In the genomic region with DNA sequence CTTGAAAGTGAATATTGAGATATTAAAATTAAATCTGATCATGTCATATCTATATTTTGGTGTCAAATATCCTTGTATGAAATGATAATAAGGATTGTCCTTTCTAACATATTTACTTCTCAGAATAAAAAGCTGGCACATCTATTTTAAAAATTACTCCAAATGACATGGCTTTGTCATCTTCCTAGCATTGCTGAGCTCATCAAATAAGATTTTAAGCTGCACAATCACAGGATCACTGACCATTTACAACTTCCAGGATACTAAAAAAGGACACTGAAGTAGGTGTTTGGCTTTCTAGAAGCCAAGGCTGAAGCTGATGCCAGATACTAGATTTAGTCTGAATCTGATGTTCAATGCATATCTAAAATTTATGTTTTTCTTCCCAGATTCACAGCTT, we compare ENCODE assay signal across 3 cellular contexts.
A peak's percentile ranks its signal among the peaks of the same experiment; 100 is the strongest.
TF ChIP-seq lines count a peak whose summit lies in the region.

No MANE protein-coding gene starts in this region.

TF ChIP-seq in HepG2, 621 proteins besides CTCF, POLR2A, EP300 and RAD21:
- TF ChIP-seq SMARCC2 (IDR thresholded peaks at IDR 0.05) (no peak), RBFOX2 (IDR thresholded peaks at IDR 0.05; ENCODE audit: low read depth, low read length) (peak; percentile 12; the same call in 1 of the 2 replicates), ZNF10 (CRISPR knock-in tag; IDR thresholded peaks at IDR 0.05; ENCODE audit: borderline replicate concordance, low read depth) (no peak), ZNF790 (CRISPR knock-in tag; IDR thresholded peaks at IDR 0.05; ENCODE audit: borderline replicate concordance) (no peak), HIVEP1 (CRISPR knock-in tag; IDR thresholded peaks at IDR 0.05) (no peak), MAFK (conservative IDR thresholded peaks at IDR 0.05 in 1 of 2, IDR thresholded peaks at IDR 0.05 in 1 of 2; ENCODE audit: low read length in 2 of 2) (peak; percentile 70 to 77), KAT7 (CRISPR knock-in tag; IDR thresholded peaks at IDR 0.05; ENCODE audit: borderline replicate concordance) (no peak), TBX2 (CRISPR knock-in tag; IDR thresholded peaks at IDR 0.05; ENCODE audit: borderline replicate concordance) (no peak), NFIB (CRISPR knock-in tag; IDR thresholded peaks at IDR 0.05; ENCODE audit: borderline replicate concordance) (no peak), ZNF564 (CRISPR knock-in tag; IDR thresholded peaks at IDR 0.05) (no peak), MAFF (IDR thresholded peaks at IDR 0.05; ENCODE audit: low read depth, low read length) (peak; percentile 53)
- TF ChIP-seq, protein P1, sequence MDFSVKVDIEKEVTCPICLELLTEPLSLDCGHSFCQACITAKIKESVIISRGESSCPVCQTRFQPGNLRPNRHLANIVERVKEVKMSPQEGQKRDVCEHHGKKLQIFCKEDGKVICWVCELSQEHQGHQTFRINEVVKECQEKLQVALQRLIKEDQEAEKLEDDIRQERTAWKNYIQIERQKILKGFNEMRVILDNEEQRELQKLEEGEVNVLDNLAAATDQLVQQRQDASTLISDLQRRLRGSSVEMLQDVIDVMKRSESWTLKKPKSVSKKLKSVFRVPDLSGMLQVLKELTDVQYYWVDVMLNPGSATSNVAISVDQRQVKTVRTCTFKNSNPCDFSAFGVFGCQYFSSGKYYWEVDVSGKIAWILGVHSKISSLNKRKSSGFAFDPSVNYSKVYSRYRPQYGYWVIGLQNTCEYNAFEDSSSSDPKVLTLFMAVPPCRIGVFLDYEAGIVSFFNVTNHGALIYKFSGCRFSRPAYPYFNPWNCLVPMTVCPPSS (IDR thresholded peaks at IDR 0.05): no peak
- TF ChIP-seq, protein P2, sequence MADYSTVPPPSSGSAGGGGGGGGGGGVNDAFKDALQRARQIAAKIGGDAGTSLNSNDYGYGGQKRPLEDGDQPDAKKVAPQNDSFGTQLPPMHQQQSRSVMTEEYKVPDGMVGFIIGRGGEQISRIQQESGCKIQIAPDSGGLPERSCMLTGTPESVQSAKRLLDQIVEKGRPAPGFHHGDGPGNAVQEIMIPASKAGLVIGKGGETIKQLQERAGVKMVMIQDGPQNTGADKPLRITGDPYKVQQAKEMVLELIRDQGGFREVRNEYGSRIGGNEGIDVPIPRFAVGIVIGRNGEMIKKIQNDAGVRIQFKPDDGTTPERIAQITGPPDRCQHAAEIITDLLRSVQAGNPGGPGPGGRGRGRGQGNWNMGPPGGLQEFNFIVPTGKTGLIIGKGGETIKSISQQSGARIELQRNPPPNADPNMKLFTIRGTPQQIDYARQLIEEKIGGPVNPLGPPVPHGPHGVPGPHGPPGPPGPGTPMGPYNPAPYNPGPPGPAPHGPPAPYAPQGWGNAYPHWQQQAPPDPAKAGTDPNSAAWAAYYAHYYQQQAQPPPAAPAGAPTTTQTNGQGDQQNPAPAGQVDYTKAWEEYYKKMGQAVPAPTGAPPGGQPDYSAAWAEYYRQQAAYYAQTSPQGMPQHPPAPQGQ (CRISPR knock-in tag; IDR thresholded peaks at IDR 0.05; ENCODE audit: borderline replicate concordance): no peak
- TF ChIP-seq, protein P3, sequence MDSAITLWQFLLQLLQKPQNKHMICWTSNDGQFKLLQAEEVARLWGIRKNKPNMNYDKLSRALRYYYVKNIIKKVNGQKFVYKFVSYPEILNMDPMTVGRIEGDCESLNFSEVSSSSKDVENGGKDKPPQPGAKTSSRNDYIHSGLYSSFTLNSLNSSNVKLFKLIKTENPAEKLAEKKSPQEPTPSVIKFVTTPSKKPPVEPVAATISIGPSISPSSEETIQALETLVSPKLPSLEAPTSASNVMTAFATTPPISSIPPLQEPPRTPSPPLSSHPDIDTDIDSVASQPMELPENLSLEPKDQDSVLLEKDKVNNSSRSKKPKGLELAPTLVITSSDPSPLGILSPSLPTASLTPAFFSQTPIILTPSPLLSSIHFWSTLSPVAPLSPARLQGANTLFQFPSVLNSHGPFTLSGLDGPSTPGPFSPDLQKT (CRISPR knock-in tag; IDR thresholded peaks at IDR 0.05; ENCODE audit: borderline replicate concordance): no peak

TF ChIP-seq in A549, 52 proteins besides CTCF, POLR2A, EP300 and RAD21:
- TF ChIP-seq MAFK (IDR thresholded peaks at IDR 0.05; ENCODE audit: partially characterized antibody): peak; percentile 52
- no peak for TF ChIP-seq HOXB5 (CRISPR knock-in tag; IDR thresholded peaks at IDR 0.05)
TF ChIP-seq in A549: peak in this region for 1.

TF ChIP-seq in IMR-90, 13 proteins besides CTCF, POLR2A, EP300 and RAD21:
- TF ChIP-seq MAZ (IDR thresholded peaks at IDR 0.05; ENCODE audit: borderline replicate concordance, low read depth, low read length) (no peak), RFX5 (IDR thresholded peaks at IDR 0.05; ENCODE audit: low read depth, low read length) (no peak), CEBPB (IDR thresholded peaks at IDR 0.05; ENCODE audit: low read depth, low read length) (no peak), MAFK (IDR thresholded peaks at IDR 0.05; ENCODE audit: low read depth, low read length) (peak; percentile 66; the same call in 1 of the 2 replicates)
